25 cellular contexts compared by ENCODE assay signal in the genomic region with DNA sequence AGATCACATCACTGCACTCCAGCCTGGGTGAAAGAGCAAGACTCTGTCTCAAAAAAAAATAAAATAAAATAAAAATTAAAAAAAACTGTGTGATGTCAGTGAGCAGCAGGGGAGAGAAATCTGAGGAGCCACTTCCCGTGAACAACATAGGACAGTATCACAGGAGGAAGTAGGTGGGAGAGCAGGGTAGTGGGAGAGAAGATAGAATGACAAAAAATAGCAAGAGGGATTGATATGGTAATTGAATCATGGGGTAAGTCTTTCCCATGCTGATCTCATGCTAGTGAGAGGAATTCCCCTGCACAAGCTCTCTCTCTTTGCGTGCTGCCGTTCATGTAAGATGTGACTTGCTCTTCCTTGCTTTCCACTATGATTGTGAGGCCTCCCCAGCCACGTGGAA.
"Had no signal": no experiment of that assay in that cellular context is flagged by ENCODE, and none has a peak within 500 bp of the region (broad histone marks: within the 10 kb centered on the region; RNA-seq: fewer than 3 reads in every experiment).

No MANE protein-coding gene starts in this region.

- H3K36me3 ChIP-seq: neural progenitor cell, sigmoid colon, stomach, tibial artery, uterus had no signal

- H3K4me1 ChIP-seq: neural progenitor cell, psoas muscle, sigmoid colon, stomach, testis, tibial artery, uterus had no signal

- H3K4me1 Mint-ChIP-seq: naive B cell; neural progenitor cell; stimulated activated effector memory CD8-positive, alpha-beta T cell treated with anti-CD3 and anti-CD28 coated beads, Interleukin-12 subunit alpha, Interleukin-12 subunit beta, amount 100 ng/mL, for 72 hours had no signal

- H2AFZ ChIP-seq: neural progenitor cell had no signal

- DNase-seq: cerebellar nuclear complex; dorsolateral prefrontal cortex; effector CD4-positive, alpha-beta T cell; hypothalamus; mesenchymal stem cell; mucosa of descending colon; naive B cell; posterior cingulate gyrus; psoas muscle; right cardiac atrium; sigmoid colon; stimulated activated CD4-positive, alpha-beta T cell treated with anti-CD3 and anti-CD28 coated beads, Interleukin-2, amount 100 ng/mL, for 24 hours; stimulated activated CD4-positive, alpha-beta T cell treated with anti-CD3 and anti-CD28 coated beads, Interleukin-4, amount 100 ng/mL, for 24 hours; stimulated activated naive CD4-positive, alpha-beta T cell treated with Interleukin-2 at 50 U/mL for 16 hours; stomach; testis; tibial artery; uterus had no signal

- H3K36me3 Mint-ChIP-seq: mesothelial cell of epicardium; naive B cell; natural killer cell treated with Interleukin-12 subunit alpha and Interleukin-12 subunit beta and Interleukin-15 and Interleukin-18, amount 100 ng/mL, for 72 hours; neural progenitor cell; stimulated activated effector memory CD8-positive, alpha-beta T cell treated with anti-CD3 and anti-CD28 coated beads, Interleukin-12 subunit alpha, Interleukin-12 subunit beta, amount 100 ng/mL, for 72 hours had no signal

- H3K4me2 ChIP-seq: neural progenitor cell had no signal

- H3K4me3 Mint-ChIP-seq: mesothelial cell of epicardium; naive B cell; natural killer cell treated with Interleukin-12 subunit alpha and Interleukin-12 subunit beta and Interleukin-15 and Interleukin-18, amount 100 ng/mL, for 72 hours; neural progenitor cell; stimulated activated effector memory CD8-positive, alpha-beta T cell treated with anti-CD3 and anti-CD28 coated beads, Interleukin-12 subunit alpha, Interleukin-12 subunit beta, amount 100 ng/mL, for 72 hours; type B pancreatic cell had no signal

- H3K9me3 Mint-ChIP-seq: natural killer cell treated with Interleukin-12 subunit alpha and Interleukin-12 subunit beta and Interleukin-15 and Interleukin-18, amount 100 ng/mL, for 72 hours; neural progenitor cell had no signal

- H3K9ac ChIP-seq: neural progenitor cell had no signal

- H3K27me3 ChIP-seq: dorsolateral prefrontal cortex, neural progenitor cell, sigmoid colon, stomach, testis, tibial artery, uterus had no signal

- H3K4me3 ChIP-seq: dorsolateral prefrontal cortex, lung, mucosa of descending colon, neural progenitor cell, psoas muscle, sigmoid colon, stomach, testis, tibial artery, uterus had no signal

- H3K27me3 Mint-ChIP-seq: type B pancreatic cell had no signal

- H3K27ac Mint-ChIP-seq: mesothelial cell of epicardium; naive B cell; natural killer cell treated with Interleukin-12 subunit alpha and Interleukin-12 subunit beta and Interleukin-15 and Interleukin-18, amount 100 ng/mL, for 72 hours; neural progenitor cell; stimulated activated effector memory CD8-positive, alpha-beta T cell treated with anti-CD3 and anti-CD28 coated beads, Interleukin-12 subunit alpha, Interleukin-12 subunit beta, amount 100 ng/mL, for 72 hours; type B pancreatic cell had no signal

- H3K9me3 ChIP-seq: mucosa of descending colon, psoas muscle, sigmoid colon, stomach, testis, tibial artery, uterus had no signal

- H3K27ac ChIP-seq: dorsolateral prefrontal cortex, neural progenitor cell, psoas muscle, sigmoid colon, stomach, testis, tibial artery, uterus had no signal

- ATAC-seq: left lobe of liver; mucosa of descending colon; natural killer cell treated with Interleukin-12 subunit alpha and Interleukin-12 subunit beta and Interleukin-15 and Interleukin-18, amount 100 ng/mL, for 72 hours; psoas muscle; right cardiac atrium; stimulated activated effector memory CD8-positive, alpha-beta T cell treated with anti-CD3 and anti-CD28 coated beads, Interleukin-12 subunit alpha, Interleukin-12 subunit beta, amount 100 ng/mL, for 72 hours had no signal
